ENCODE assay signal across 19 cellular contexts in the genomic region with DNA sequence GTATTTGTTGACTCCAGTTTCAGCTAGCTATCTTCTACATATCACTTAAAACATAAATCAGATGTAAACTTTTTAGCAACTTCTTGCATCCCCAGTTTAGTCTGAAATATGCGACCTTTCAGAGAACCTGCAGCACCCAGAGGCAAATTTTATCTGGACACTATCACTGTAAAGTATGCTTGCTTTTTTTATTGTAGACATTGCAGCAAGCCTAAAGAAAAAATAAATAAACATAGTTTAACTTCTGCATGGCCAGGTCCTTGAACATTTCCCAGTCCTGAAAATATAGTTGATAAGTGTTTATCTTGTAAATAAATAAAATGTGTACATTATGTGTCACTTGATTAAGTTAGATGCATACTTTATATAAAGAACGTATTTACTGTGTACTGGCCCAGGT.
DNase-seq lines count a peak whose midpoint lies in the region; ATAC-seq and TF ChIP-seq lines count a peak whose summit lies in the region.
"Had no signal": no experiment of that assay in that cellular context is flagged by ENCODE, and none has a peak within 500 bp of the region (broad histone marks: within the 10 kb centered on the region; RNA-seq: fewer than 3 reads in every experiment).

No MANE protein-coding gene starts in this region.

- BruUV-seq in Panc1 (replicated peaks; lab: Mats Ljungman, UMichigan): no TSS peak

- no peak for TF ChIP-seq CTCF in HEK293 (tag by site-specific recombination; IDR thresholded peaks at IDR 0.05)
- TF ChIP-seq CTCF in Loucy (conservative IDR thresholded peaks at IDR 0.05; ENCODE audit: low read length): no peak
- no peak for TF ChIP-seq CTCF in Panc1 (IDR thresholded peaks at IDR 0.05)

- H2AFZ ChIP-seq in Loucy (ENCODE audit: low read length): peak overlapping the region; percentile 93; the same call in 1 of the 2 replicates

- H3K79me2 ChIP-seq in Loucy (ENCODE audit: insufficient read depth, low read length): no peaks in the 10 kb centered on the region

- H3K27ac ChIP-seq in HEK293 (ENCODE audit: extremely low read depth, low read depth, low read length) (no peak overlapping the region), Panc1 (ENCODE audit: low read length) (peak overlapping the region; percentile 81; the same call in 1 of the 2 replicates)
- H3K27ac ChIP-seq: BLaER1 had no signal

- POLR2A ChIA-PET in HEK293 (lab: Yijun Ruan, JAX): no interaction called here
- POLR2A ChIA-PET in Panc1 (lab: Charles Lee): no interaction called here

- intact Hi-C loops in Panc1 (cut with micrococcal nuclease; ENCODE audit: unreplicated experiment): no loop called here

- DNase-seq in Panc1 (ENCODE audit: low read depth, low spot score) (no peak), adipocyte (ENCODE audit: low read depth) (peak; percentile 17), NCI-H1048 (lab: John Stamatoyannopoulos, UW) (no peak), epidermal melanocyte (ENCODE audit: insufficient read length, low spot score) (no peak)
- DNase-seq in NK-92 treated with Interleukin-12 subunit alpha and Interleukin-12 subunit beta, amount 100 ng/mL, for 24 hours (lab: John Stamatoyannopoulos, UW): no peak
- DNase-seq: 8988T; ACHN; BE2C; C1 segment of cervical spinal cord; CD4-positive, alpha-beta memory T cell; CD4-positive, CD25-positive, alpha-beta regulatory T cell; CD8-positive, alpha-beta memory T cell; COR-L47; DMS 273 treated with DMSO at 0.1 percent for 48 hours; DMS79 treated with DMSO at 0.1 percent for 48 hours; GF-D8 had no signal

- CTCF ChIA-PET in HEK293 (lab: Yijun Ruan, JAX) (interaction anchor here (0.7 kb wide), 1 partner anchor 17 kb away, joined by 5 read pairs; no protein-coding TSS in a partner anchor), Panc1 (lab: Charles Lee) (no interaction called here)

- H3K9me2 ChIP-seq in Loucy (replicated peaks; ENCODE audit: low read depth, low read length): no peaks in the 10 kb centered on the region

- H3K36me3 ChIP-seq in HEK293 (ENCODE audit: control insufficient read depth in 2 of 2, insufficient read depth in 1 of 2, low read length in 2 of 2) (no peaks in the 10 kb centered on the region), Loucy (ENCODE audit: insufficient read depth, low read length) (no peaks in the 10 kb centered on the region), Panc1 (ENCODE audit: control insufficient read depth, insufficient read depth, low read length) (no peaks in the 10 kb centered on the region), adipocyte (ENCODE audit: control insufficient read depth, insufficient read depth, low read length, severe bottlenecking) (no peaks in the 10 kb centered on the region)
- H3K36me3 ChIP-seq: BE2C, BLaER1 had no signal

- in situ Hi-C loops in Panc1 (cut with HindIII; ENCODE audit: low pct_unique_long_range_greater_than_20kb, low sequenced_read_pairs): no loop called here

- no peaks in the 10 kb centered on the region for H4K20me1 ChIP-seq in Loucy (ENCODE audit: insufficient read depth, low read length, poor library complexity, severe bottlenecking)
- H4K20me1 ChIP-seq: BLaER1 had no signal

- no peaks in the 10 kb centered on the region for H3K4me1 ChIP-seq in HEK293 (ENCODE audit: control insufficient read depth, insufficient read depth, low read length)
- peaks cover 8% of the 10 kb centered on the region for H3K4me1 ChIP-seq in Loucy (ENCODE audit: insufficient read depth, low read length, poor library complexity, severe bottlenecking)
- H3K4me1 ChIP-seq in Panc1 (ENCODE audit: control insufficient read depth, insufficient read depth, low read length): no peaks in the 10 kb centered on the region
- H3K4me1 ChIP-seq in adipocyte (ENCODE audit: control insufficient read depth, insufficient read depth, low read length): no peaks in the 10 kb centered on the region

- H3K9ac ChIP-seq in Loucy (ENCODE audit: low read depth, low read length, poor library complexity, severe bottlenecking): no peak overlapping the region
- no peak overlapping the region for H3K9ac ChIP-seq in adipocyte (ENCODE audit: low read length)
- H3K9ac ChIP-seq: BLaER1 had no signal

- H3F3A ChIP-seq in Loucy (ENCODE audit: low read depth): no peaks in the 10 kb centered on the region

- no peak overlapping the region for H3K4me3 ChIP-seq in HEK293 (ENCODE audit: low read depth, low read length)
- H3K4me3 ChIP-seq in Loucy (ENCODE audit: low read length, poor library complexity, severe bottlenecking): no peak overlapping the region
- no peak overlapping the region for H3K4me3 ChIP-seq in Panc1 (ENCODE audit: low read depth in 2 of 2, low read length in 2 of 2)
- H3K4me3 ChIP-seq in adipocyte (ENCODE audit: low read length): no peak overlapping the region
- H3K4me3 ChIP-seq: BLaER1 had no signal

- no peak overlapping the region for H3K4me2 ChIP-seq in Loucy (ENCODE audit: low read depth, low read length, poor library complexity, severe bottlenecking)
- H3K4me2 ChIP-seq: BLaER1 had no signal

- H3K9me3 ChIP-seq in HEK293 (ENCODE audit: control insufficient read depth, insufficient read depth, low read depth, low read length): no peaks in the 10 kb centered on the region
- H3K9me3 ChIP-seq in Loucy (ENCODE audit: insufficient read depth, low read depth, low read length): no peaks in the 10 kb centered on the region
- H3K9me3 ChIP-seq in Panc1 (ENCODE audit: control insufficient read depth, insufficient read depth, low read depth, low read length): no peaks in the 10 kb centered on the region
- H3K9me3 ChIP-seq in adipocyte (ENCODE audit: control insufficient read depth, low read length): no peaks in the 10 kb centered on the region
- H3K9me3 ChIP-seq: BE2C, BLaER1 had no signal

- H3K27me3 ChIP-seq in Loucy (ENCODE audit: insufficient read depth, low read length, poor library complexity, severe bottlenecking): no peaks in the 10 kb centered on the region
- no peaks in the 10 kb centered on the region for H3K27me3 ChIP-seq in Panc1 (ENCODE audit: control insufficient read depth, insufficient read depth, low read length)
- no peaks in the 10 kb centered on the region for H3K27me3 ChIP-seq in adipocyte (replicated peaks; ENCODE audit: control insufficient read depth, insufficient read depth, low read length)
- H3K27me3 ChIP-seq: BE2C, BLaER1 had no signal

- peak; percentile 75 for ATAC-seq in Panc1

TF ChIP-seq in HEK293, 187 proteins besides CTCF, POLR2A, EP300 and RAD21:
- TF ChIP-seq HOXA7 (CRISPR knock-in tag; IDR thresholded peaks at IDR 0.05; ENCODE audit: borderline replicate concordance) (no peak), TCF7L2 (IDR thresholded peaks at IDR 0.05; ENCODE audit: borderline replicate concordance, low read depth, low read length) (peak; percentile 52; the same call in 1 of the 2 replicates), ZNF37A (tag by site-specific recombination; IDR thresholded peaks at IDR 0.05) (no peak)
